Comparison of ENCODE assay signal across 22 cellular contexts in the genomic region with DNA sequence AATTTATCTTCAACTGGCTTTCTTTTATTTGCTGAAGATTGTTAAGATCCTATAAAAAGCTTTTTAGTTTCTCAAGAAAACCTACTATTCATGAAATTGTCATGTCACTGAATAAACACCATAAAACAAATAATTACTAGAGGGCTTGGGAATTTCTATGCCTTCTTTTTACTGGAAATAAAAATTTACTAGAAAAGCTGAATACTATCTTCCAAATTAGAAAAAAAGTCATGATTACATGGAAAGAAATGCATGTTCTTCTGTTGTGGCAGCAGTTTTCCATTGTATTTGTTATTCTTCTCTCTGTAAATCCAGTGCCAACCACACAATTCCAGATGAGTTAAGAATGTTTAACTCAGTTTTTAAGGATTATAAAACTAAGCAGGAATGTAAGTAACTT.
DNase-seq lines count a peak whose midpoint lies in the region; TF ChIP-seq lines count a peak whose summit lies in the region.
"Had no signal": no experiment of that assay in that cellular context is flagged by ENCODE, and none has a peak within 500 bp of the region (broad histone marks: within the 10 kb centered on the region; RNA-seq: fewer than 3 reads in every experiment).

No MANE protein-coding gene starts in this region.

- no peaks in the 10 kb centered on the region for H3K27me3 ChIP-seq in osteoblast (ENCODE audit: insufficient read depth, low read length)
- H3K27me3 ChIP-seq in adrenal gland: no peaks in the 10 kb centered on the region
- no peaks in the 10 kb centered on the region for H3K27me3 ChIP-seq in colonic mucosa
- H3K27me3 ChIP-seq: gastroesophageal sphincter, neural progenitor cell had no signal

- H3K27ac Mint-ChIP-seq in HFFc6: no peak overlapping the region
- H3K27ac Mint-ChIP-seq: activated CD8-positive, alpha-beta T cell treated with anti-CD3 and anti-CD28 coated beads, Interleukin-2, amount 10 ng/mL, durations not matched to agents 7 days and 5 days; activated naive CD8-positive, alpha-beta T cell; CD14-positive monocyte; memory B cell; neural progenitor cell had no signal

- no peaks in the 10 kb centered on the region for H3K9me3 Mint-ChIP-seq in HFFc6

- H4K20me1 ChIP-seq in osteoblast (ENCODE audit: insufficient read depth, low read length): no peaks in the 10 kb centered on the region

- no peak overlapping the region for H2AFZ ChIP-seq in osteoblast (ENCODE audit: low read length)
- H2AFZ ChIP-seq: neural progenitor cell had no signal

- H3K9ac ChIP-seq in colonic mucosa (ENCODE audit: low read depth in 2 of 2, low read length in 2 of 2): no peak overlapping the region
- H3K9ac ChIP-seq: neural progenitor cell had no signal

- TF ChIP-seq CTCF in HFFc6 (IDR thresholded peaks at IDR 0.05) (no peak), osteoblast (IDR thresholded peaks at IDR 0.05; ENCODE audit: extremely low read depth, low read depth, low read length) (no peak), adrenal gland (IDR thresholded peaks at IDR 0.05) (no peak), colonic mucosa (IDR thresholded peaks at IDR 0.05) (no peak)

- H3K36me3 ChIP-seq in osteoblast (ENCODE audit: insufficient read depth, low read length) (no peaks in the 10 kb centered on the region), adrenal gland (replicated peaks in 1 of 2) (no peaks in the 10 kb centered on the region), colonic mucosa (no peaks in the 10 kb centered on the region)
- H3K36me3 ChIP-seq: gastroesophageal sphincter, neural progenitor cell, thoracic aorta had no signal

- H3K4me1 ChIP-seq in osteoblast (ENCODE audit: insufficient read depth, low read length): peaks cover 20% of the 10 kb centered on the region
- H3K4me1 ChIP-seq in adrenal gland (replicated peaks in 1 of 2): no peaks in the 10 kb centered on the region
- no peaks in the 10 kb centered on the region for H3K4me1 ChIP-seq in colonic mucosa
- H3K4me1 ChIP-seq: neural progenitor cell had no signal

- DNase-seq in AG08396 (ENCODE audit: low spot score) (peak; percentile 27), HFFc6 (peak; percentile 52), dedifferentiated amniotic fluid mesenchymal stem cell (ENCODE audit: extremely low spot score) (peak; percentile 88), osteoblast (ENCODE audit: insufficient read length, low spot score, missing footprints) (peak; percentile 90), NCI-H510A (lab: John Stamatoyannopoulos, UW) (no peak), adrenal gland (no peak), colonic mucosa (no peak), NCI-H345 (lab: John Stamatoyannopoulos, UW) (no peak)
- DNase-seq: activated CD8-positive, alpha-beta T cell treated with anti-CD3 and anti-CD28 coated beads, Interleukin-2, amount 10 ng/mL, durations not matched to agents 7 days and 5 days; DMS79; hypothalamus; Karpas-422; NCI-H146; NCI-H446 treated with DMSO at 0.1 percent for 48 hours; stimulated activated naive CD4-positive, alpha-beta T cell had no signal

- H3K9me3 ChIP-seq in osteoblast (ENCODE audit: low read depth, low read length) (no peaks in the 10 kb centered on the region), adrenal gland (replicated peaks in 1 of 3) (no peaks in the 10 kb centered on the region), colonic mucosa (no peaks in the 10 kb centered on the region)
- H3K9me3 ChIP-seq: gastroesophageal sphincter, thoracic aorta had no signal

- peaks cover 22% of the 10 kb centered on the region for H3K4me1 Mint-ChIP-seq in HFFc6 (ENCODE audit: low read depth)

- intact Hi-C loops in adrenal gland (cut with DNase I): no loop called here
- intact Hi-C loops in colonic mucosa (cut with DNase I): no loop called here

- no peaks in the 10 kb centered on the region for H3K79me2 ChIP-seq in osteoblast (ENCODE audit: insufficient read depth, low read length)

- H3K36me3 Mint-ChIP-seq in HFFc6 (ENCODE audit: low read depth): no peaks in the 10 kb centered on the region
- H3K36me3 Mint-ChIP-seq: CD14-positive monocyte, neural progenitor cell had no signal

- no peak for TF ChIP-seq POLR2A in adrenal gland (IDR thresholded peaks at IDR 0.05)

- H3K4me3 ChIP-seq in osteoblast (ENCODE audit: insufficient read depth, low read length) (no peak overlapping the region), adrenal gland (no peak overlapping the region), colonic mucosa (no peak overlapping the region)
- H3K4me3 ChIP-seq: gastroesophageal sphincter, neural progenitor cell, thoracic aorta had no signal

- H3K27ac ChIP-seq in osteoblast (ENCODE audit: low read depth, low read length) (peak overlapping the region; percentile 63), adrenal gland (no peak overlapping the region), colonic mucosa (no peak overlapping the region)
- H3K27ac ChIP-seq: epithelial cell of prostate, gastroesophageal sphincter, neural progenitor cell, thoracic aorta had no signal

- no peak overlapping the region for H3K4me3 Mint-ChIP-seq in HFFc6
- H3K4me3 Mint-ChIP-seq: activated CD8-positive, alpha-beta T cell treated with anti-CD3 and anti-CD28 coated beads, Interleukin-2, amount 10 ng/mL, durations not matched to agents 7 days and 5 days; activated naive CD8-positive, alpha-beta T cell; CD14-positive monocyte; memory B cell; neural progenitor cell had no signal

- H3K27me3 Mint-ChIP-seq in HFFc6 (ENCODE audit: insufficient read depth): no peaks in the 10 kb centered on the region

- peak overlapping the region; percentile 34 for H3K4me2 ChIP-seq in osteoblast (ENCODE audit: insufficient read depth, low read length)
- H3K4me2 ChIP-seq: neural progenitor cell had no signal

Comparison
In these comparisons a context has a peak if more than half of its experiments do, and no peak if none do; other contexts are left out.
1. DNase-seq: peak in AG08396 (single experiment), HFFc6 (single experiment), dedifferentiated amniotic fluid mesenchymal stem cell (single experiment) and osteoblast (single experiment); none in NCI-H510A (single experiment), adrenal gland (0 of 7), colonic mucosa (single experiment) and NCI-H345 (single experiment).